Comparison of ENCODE assay signal across 2 cellular contexts in genomic region chr10:87646920-87647319, GRCh38.
TF ChIP-seq lines count a peak whose summit lies in the region.

No MANE protein-coding gene starts in this region.

TF ChIP-seq in A549, 52 proteins besides CTCF, POLR2A, EP300 and RAD21:
- TF ChIP-seq RARB (CRISPR knock-in tag; IDR thresholded peaks at IDR 0.05) = no peak
- no peak for TF ChIP-seq NFE2L2 (conservative IDR thresholded peaks at IDR 0.05; ENCODE audit: low read length)
- no peak for TF ChIP-seq ZC3H11A (IDR thresholded peaks at IDR 0.05)
- no peak for TF ChIP-seq HOXA7 (CRISPR knock-in tag; IDR thresholded peaks at IDR 0.05)
- no peak for TF ChIP-seq KDM1A (IDR thresholded peaks at IDR 0.05; ENCODE audit: low read depth)
- TF ChIP-seq FOXS1 (CRISPR knock-in tag; IDR thresholded peaks at IDR 0.05) = no peak
- TF ChIP-seq GATA3 (IDR thresholded peaks at IDR 0.05; ENCODE audit: borderline replicate concordance) = no peak
- no peak for TF ChIP-seq ZFP36 (IDR thresholded peaks at IDR 0.05; ENCODE audit: borderline replicate concordance, partially characterized antibody)
- no peak for TF ChIP-seq SREBF2 (IDR thresholded peaks at IDR 0.05)
- TF ChIP-seq KDM5A (IDR thresholded peaks at IDR 0.05) = no peak
- TF ChIP-seq CHD4 (IDR thresholded peaks at IDR 0.05; ENCODE audit: borderline replicate concordance) = no peak
- TF ChIP-seq TFCP2L1 (CRISPR knock-in tag; IDR thresholded peaks at IDR 0.05) = no peak
- TF ChIP-seq MYC (IDR thresholded peaks at IDR 0.05; ENCODE audit: borderline replicate concordance, low read length) = no peak
- no peak for TF ChIP-seq BCL3 (IDR thresholded peaks at IDR 0.05)
TF ChIP-seq in A549: peak in this region for 0.

TF ChIP-seq in HepG2, 621 proteins besides CTCF, POLR2A, EP300 and RAD21:
- TF ChIP-seq PAXIP1 (CRISPR knock-in tag; conservative IDR thresholded peaks at IDR 0.05) (no peak), RERE (CRISPR knock-in tag; IDR thresholded peaks at IDR 0.05; ENCODE audit: low read depth) (no peak), ZNF562 (CRISPR knock-in tag; IDR thresholded peaks at IDR 0.05; ENCODE audit: borderline replicate concordance) (no peak), TP53 (CRISPR knock-in tag; conservative IDR thresholded peaks at IDR 0.05) (no peak), NR3C1 (CRISPR knock-in tag; IDR thresholded peaks at IDR 0.05) (no peak), KIAA2018 (CRISPR knock-in tag; IDR thresholded peaks at IDR 0.05; ENCODE audit: borderline replicate concordance) (no peak), ZNF766 (CRISPR knock-in tag; IDR thresholded peaks at IDR 0.05; ENCODE audit: borderline replicate concordance) (no peak), CREBL2 (CRISPR knock-in tag; IDR thresholded peaks at IDR 0.05; ENCODE audit: borderline replicate concordance) (no peak), SRSF4 (IDR thresholded peaks at IDR 0.05; ENCODE audit: low read depth, low read length, poor library complexity, severe bottlenecking) (no peak), ZNF431 (CRISPR knock-in tag; IDR thresholded peaks at IDR 0.05; ENCODE audit: borderline replicate concordance, low read depth) (no peak), SNRNP70 (IDR thresholded peaks at IDR 0.05; ENCODE audit: low read depth, low read length) (no peak)
